ENCODE assay signal across 4 cellular contexts in genomic region chr11:129264114-129264513, GRCh38.
TF ChIP-seq lines count a peak whose summit lies in the region.

No MANE protein-coding gene starts in this region.

TF ChIP-seq in IMR-90, 13 proteins besides CTCF, POLR2A, EP300 and RAD21:
- TF ChIP-seq MAFK (IDR thresholded peaks at IDR 0.05; ENCODE audit: low read depth, low read length): no peak
- TF ChIP-seq MAZ (IDR thresholded peaks at IDR 0.05; ENCODE audit: borderline replicate concordance, low read depth, low read length): no peak
- TF ChIP-seq BHLHE40 (IDR thresholded peaks at IDR 0.05; ENCODE audit: low read depth, low read length): no peak
- no peak for TF ChIP-seq CHD1 (IDR thresholded peaks at IDR 0.05; ENCODE audit: low read depth, low read length)
- TF ChIP-seq CEBPB (IDR thresholded peaks at IDR 0.05; ENCODE audit: low read depth, low read length): peak; percentile 79
- TF ChIP-seq NFE2L2 (IDR thresholded peaks at IDR 0.05; ENCODE audit: low read depth, low read length): no peak

TF ChIP-seq in Ishikawa, 13 proteins besides CTCF, POLR2A, EP300 and RAD21:
- 0 out of 2 replicates have a peak, but pooled peaks have one; percentile 9 for TF ChIP-seq CEBPB (IDR thresholded peaks at IDR 0.05)
- no peak for TF ChIP-seq TAF1 (IDR thresholded peaks at IDR 0.05; ENCODE audit: low read depth)
TF ChIP-seq in Ishikawa: peak in this region for 1.

TF ChIP-seq in K562, 482 proteins besides CTCF, POLR2A, EP300 and RAD21:
- TF ChIP-seq CEBPG (CRISPR knock-in tag; IDR thresholded peaks at IDR 0.05): no peak
- peak in 1 of 2 experiments; percentile 78; a peak in 2 of 4 replicates for TF ChIP-seq CEBPG (tag; conservative IDR thresholded peaks at IDR 0.05 in 1 of 2, IDR thresholded peaks at IDR 0.05 in 1 of 2)
- peak; percentile 60 for TF ChIP-seq CEBPB (tag; IDR thresholded peaks at IDR 0.05)
- no peak for TF ChIP-seq MAZ (CRISPR knock-in tag; conservative IDR thresholded peaks at IDR 0.05 in 1 of 2, IDR thresholded peaks at IDR 0.05 in 1 of 2)
- TF ChIP-seq NBN (IDR thresholded peaks at IDR 0.05; ENCODE audit: low read depth): no peak
TF ChIP-seq in K562: peak in this region for 2.

TF ChIP-seq in GM23338, 12 proteins besides CTCF, POLR2A, EP300 and RAD21:
- TF ChIP-seq STAT1 (IDR thresholded peaks at IDR 0.05; ENCODE audit: unreplicated experiment): no peak
- TF ChIP-seq CREB1 (CRISPR knock-in tag; IDR thresholded peaks at IDR 0.05; ENCODE audit: low read depth): no peak
- no peak for TF ChIP-seq EZH2phosphoT487 (IDR thresholded peaks at IDR 0.05; ENCODE audit: unreplicated experiment)
- no peak for TF ChIP-seq REST (IDR thresholded peaks at IDR 0.05; ENCODE audit: unreplicated experiment)
- no peak for TF ChIP-seq ETS1 (IDR thresholded peaks at IDR 0.05)
- TF ChIP-seq NANOG (IDR thresholded peaks at IDR 0.05; ENCODE audit: borderline replicate concordance): no peak
- no peak for TF ChIP-seq ZNF114 (CRISPR knock-in tag; IDR thresholded peaks at IDR 0.05)
- no peak for TF ChIP-seq POLR2AphosphoS5 (IDR thresholded peaks at IDR 0.05; ENCODE audit: low read depth)
- no peak for TF ChIP-seq ZNF331 (CRISPR knock-in tag; IDR thresholded peaks at IDR 0.05; ENCODE audit: low read depth)
- no peak for TF ChIP-seq JUNB (IDR thresholded peaks at IDR 0.05; ENCODE audit: unreplicated experiment)
